In genomic region chr19:58451358-58452101, GRCh38 we compare ENCODE assay signal across 8 cellular contexts. TPM values are rescaled to one million over a fixed set of nuclear protein-coding genes. Genes with fewer than 3 reads are reported as not detected.
A peak's percentile ranks its signal among the peaks of the same experiment; 100 is the strongest.
DNase-seq lines count a peak whose midpoint lies in the region; ATAC-seq and TF ChIP-seq lines count a peak whose summit lies in the region.

Gene ZNF324B, plus strand, starts transcription at chr19:58451622. Its CDS starts 2,080 bp downstream, at chr19:58453702.

- H3K27me3 ChIP-seq in SJSA1 (replicated peaks) (no peaks in the 10 kb centered on the region), gastroesophageal sphincter (peaks cover 11% of the 10 kb centered on the region), neutrophil (peaks cover 28% of the 10 kb centered on the region)

- ATAC-seq in gastroesophageal sphincter: peak; percentile 98

- TF ChIP-seq EP300 in gastroesophageal sphincter (IDR thresholded peaks at IDR 0.05): no peak

- WGBS in gastroesophageal sphincter (ENCODE audit: low coverage in 1 of 2), 2 donors: no CpG with 5 or more reads among the region's 79 CpGs

- peaks cover 8% of the 10 kb centered on the region; the same call in 1 of the 2 replicates for H3K36me3 ChIP-seq in SJSA1
- peaks cover 0 to 31% of the 10 kb centered on the region in 2 donors for H3K36me3 ChIP-seq in gastroesophageal sphincter
- H3K36me3 ChIP-seq in neutrophil: peaks cover 6% of the 10 kb centered on the region

- H3K4me1 ChIP-seq in SJSA1 (replicated peaks) (peaks cover 7% of the 10 kb centered on the region), gastroesophageal sphincter (peaks cover 0 to 20% (median 0%) of the 10 kb centered on the region in 3 donors), neutrophil (ENCODE audit: control insufficient read depth in 1 of 2, insufficient read depth in 1 of 2, low read depth in 1 of 2, low read length in 1 of 2) (peaks cover 9 to 13% of the 10 kb centered on the region in 2 experiments)

- H3K4me3 ChIP-seq in HFF-Myc (replicated peaks; ENCODE audit: low read depth, low read length) (peak within 1 kb of the TSS; percentile 85), SJSA1 (peak within 1 kb of the TSS; percentile 74), gastroesophageal sphincter (peak within 1 kb of the TSS; percentile 80 to 93), neutrophil (ENCODE audit: low read depth in 1 of 2, low read length in 1 of 2) (peak within 1 kb of the TSS; percentile 66 to 88)

- DNase-seq in GM04503 (ENCODE audit: low read depth) (peak; percentile 68), HFF-Myc (ENCODE audit: extremely low read depth, low read depth) (peak; percentile 87), MV-4-11 (lab: John Stamatoyannopoulos, UW) (peak; percentile 98), SJSA1 (ENCODE audit: low read depth in 1 of 2, low spot score in 2 of 2) (peak; percentile 91 to 97), substantia nigra (lab: John Stamatoyannopoulos, UW) (peak; percentile 79 to 99 (median 94))
- peak; percentile 86 to 96 (median 91) for DNase-seq in activated naive CD4-positive, alpha-beta T cell (lab: John Stamatoyannopoulos, UW)

- H3K9me3 ChIP-seq in SJSA1 (replicated peaks): peaks cover 24% of the 10 kb centered on the region
- H3K9me3 ChIP-seq in gastroesophageal sphincter: no peaks in the 10 kb centered on the region
- H3K9me3 ChIP-seq in neutrophil: no peaks in the 10 kb centered on the region

- H3K27ac ChIP-seq in SJSA1 (peak within 1 kb of the TSS; percentile 65), gastroesophageal sphincter (peak within 1 kb of the TSS in 3 of 4 donors; percentile 74 to 82 (median 80)), neutrophil (peak within 1 kb of the TSS; percentile 40), substantia nigra (ENCODE audit: low read depth, low read length, poor library complexity, severe bottlenecking) (peak within 1 kb of the TSS; percentile 58)

- peak; percentile 45 to 62 for TF ChIP-seq POLR2A in gastroesophageal sphincter (IDR thresholded peaks at IDR 0.05)

- TF ChIP-seq CTCF in HFF-Myc (IDR thresholded peaks at IDR 0.05; ENCODE audit: low read depth, low read length, missing control alignments): no peak
- TF ChIP-seq CTCF in gastroesophageal sphincter (IDR thresholded peaks at IDR 0.05): no peak
- TF ChIP-seq CTCF in neutrophil (IDR thresholded peaks at IDR 0.05): no peak

RNA-seq across cellular contexts. Expression of gene ZNF324B, which starts in this region (rescaled TPM):
- 4.9 and 6.7 TPM in 2 replicates for total RNA-seq in SJSA1 (2014; rRNA removed; shearing (Covaris generic))
- total RNA-seq in gastroesophageal sphincter: 10 to 100 TPM in 1 of 4 donors, 1 to 10 TPM in 3; 4.3 to 12.8 (median 8.6) TPM

Comparison
In these comparisons a context has a peak if more than half of its experiments do, and no peak if none do; other contexts are left out.
1. Peak in every context shown above with its lines: DNase-seq, ATAC-seq, H3K4me3 ChIP-seq and H3K27ac ChIP-seq.